15 cellular contexts compared by ENCODE assay signal in genomic region chr1:12572506-12572905, GRCh38. TPM values are rescaled to one million over a fixed set of nuclear protein-coding genes. Genes with fewer than 3 reads are reported as not detected.
DNase-seq lines count a peak whose midpoint lies in the region; ATAC-seq and TF ChIP-seq lines count a peak whose summit lies in the region.
"Had no signal": no experiment of that assay in that cellular context is flagged by ENCODE, and none has a peak within 500 bp of the region (broad histone marks: within the 10 kb centered on the region; RNA-seq: fewer than 3 reads in every experiment).

No MANE protein-coding gene starts in this region.

- H3K4me3 Mint-ChIP-seq in activated CD4-positive, alpha-beta T cell treated with anti-CD3 and anti-CD28 coated beads for 36 hours, result no peak overlapping the region
- H3K4me3 Mint-ChIP-seq in activated naive CD8-positive, alpha-beta T cell, result no peak overlapping the region
- H3K4me3 Mint-ChIP-seq: IgD-negative memory B cell had no signal

- CTCF ChIA-PET in activated CD4-positive, alpha-beta T cell treated with anti-CD3 and anti-CD28 coated beads for 36 hours (lab: Charles Lee), result interaction anchor here (0.6 to 1.0 kb wide), 3 partner anchors 46 to 178 kb away, joined by 3 read pairs; no protein-coding TSS in a partner anchor

- no peaks in the 10 kb centered on the region for H3K27me3 ChIP-seq in stomach

- ATAC-seq in activated CD4-positive, alpha-beta T cell treated with anti-CD3 and anti-CD28 coated beads for 36 hours, result peak; percentile 44
- peak; percentile 58 for ATAC-seq in stimulated activated naive CD8-positive, alpha-beta T cell treated with anti-CD3 and anti-CD28 coated beads, Interleukin-15, Interleukin-2, amounts not matched to agents 100 U/mL and 50 U/mL, for 24 hours
- ATAC-seq in left lobe of liver, result no peak

- no peak overlapping the region for H3K27ac ChIP-seq in stomach

- H3K4me1 Mint-ChIP-seq in activated CD4-positive, alpha-beta T cell treated with anti-CD3 and anti-CD28 coated beads for 36 hours, result peaks cover 3% of the 10 kb centered on the region
- H3K4me1 Mint-ChIP-seq in activated naive CD8-positive, alpha-beta T cell (ENCODE audit: low read depth), result peaks cover 5% of the 10 kb centered on the region
- H3K4me1 Mint-ChIP-seq: IgD-negative memory B cell had no signal

- 90 to 95% (median 92%) methylated on average over 7 of the region's 7 CpGs for WGBS in stomach, 5 donors

- peaks cover 0 to 5% (median 0%) of the 10 kb centered on the region in 4 donors for H3K4me1 ChIP-seq in stomach

- no peak for DNase-seq in activated CD4-positive, alpha-beta T cell treated with anti-CD3 and anti-CD28 coated beads for 36 hours
- no peak for DNase-seq in activated CD4-positive, alpha-beta T cell treated with anti-CD3 and anti-CD28 coated beads, Interleukin-2, amount 50 U/mL, for 48 hours
- peak; percentile 27 for DNase-seq in glomerular visceral epithelial cell (ENCODE audit: extremely low spot score)
- DNase-seq in stimulated activated naive CD8-positive, alpha-beta T cell treated with anti-CD3 and anti-CD28 coated beads, Interleukin-15, Interleukin-2, amounts not matched to agents 100 U/mL and 50 U/mL, for 24 hours, result no peak
- DNase-seq in anterior cingulate cortex (lab: John Stamatoyannopoulos, UW), result no peak
- DNase-seq in stomach, result no peak
- DNase-seq in left lobe of liver (ENCODE audit: low spot score), result no peak
- DNase-seq: 8988T; activated CD4-positive, CD25-positive, alpha-beta regulatory T cell treated with anti-CD3 and anti-CD28 coated beads, Interleukin-2, amount 50 U/mL, for 72 hours; CD4-positive, alpha-beta memory T cell; effector CD8-positive, alpha-beta T cell; NCI-H446; retina had no signal

- no peak overlapping the region for H3K4me3 ChIP-seq in stomach

- no peak for TF ChIP-seq CTCF in stomach (IDR thresholded peaks at IDR 0.05)

- no peak for TF ChIP-seq EP300 in stomach (IDR thresholded peaks at IDR 0.05)

- H3K36me3 ChIP-seq in stomach, result peaks cover 54 to 100% (median 98%) of the 10 kb centered on the region in 4 donors

- POLR2A ChIA-PET in activated CD4-positive, alpha-beta T cell treated with anti-CD3 and anti-CD28 coated beads for 36 hours (lab: Charles Lee), result no interaction called here

- H3K27ac Mint-ChIP-seq in activated CD4-positive, alpha-beta T cell treated with anti-CD3 and anti-CD28 coated beads for 36 hours, result no peak overlapping the region
- peak overlapping the region; percentile 72 for H3K27ac Mint-ChIP-seq in activated naive CD8-positive, alpha-beta T cell
- H3K27ac Mint-ChIP-seq: IgD-negative memory B cell had no signal

- no peak for TF ChIP-seq POLR2A in stomach (IDR thresholded peaks at IDR 0.05)

- H3K9me3 ChIP-seq in stomach, result no peaks in the 10 kb centered on the region

- peaks cover 28% of the 10 kb centered on the region for H3K36me3 Mint-ChIP-seq in activated CD4-positive, alpha-beta T cell treated with anti-CD3 and anti-CD28 coated beads for 36 hours (ENCODE audit: low read depth)
- peaks cover 4% of the 10 kb centered on the region for H3K36me3 Mint-ChIP-seq in activated naive CD8-positive, alpha-beta T cell
- H3K36me3 Mint-ChIP-seq: IgD-negative memory B cell had no signal

- H3K27me3 Mint-ChIP-seq in activated CD4-positive, alpha-beta T cell treated with anti-CD3 and anti-CD28 coated beads for 36 hours, result no peaks in the 10 kb centered on the region
- no peaks in the 10 kb centered on the region for H3K27me3 Mint-ChIP-seq in activated naive CD8-positive, alpha-beta T cell
- H3K27me3 Mint-ChIP-seq: CD4-positive, alpha-beta memory T cell had no signal

- intact Hi-C loops in activated CD4-positive, alpha-beta T cell treated with anti-CD3 and anti-CD28 coated beads for 36 hours (cut with DNase I, micrococcal nuclease), result no loop called here
- intact Hi-C loops in stomach (cut with DNase I; ENCODE audit: low total_unique reads), result no loop called here

- no peaks in the 10 kb centered on the region for H3K9me3 Mint-ChIP-seq in activated CD4-positive, alpha-beta T cell treated with anti-CD3 and anti-CD28 coated beads for 36 hours (ENCODE audit: low read depth)
- no peaks in the 10 kb centered on the region for H3K9me3 Mint-ChIP-seq in activated naive CD8-positive, alpha-beta T cell (ENCODE audit: low read depth)
- H3K9me3 Mint-ChIP-seq: CD4-positive, alpha-beta memory T cell; IgD-negative memory B cell had no signal

RNA-seq across cellular contexts. Expression of gene DHRS3, which starts 45.5 kb away (rescaled TPM):
- total RNA-seq in activated CD4-positive, alpha-beta T cell treated with anti-CD3 and anti-CD28 coated beads for 36 hours, result 10 to 100 TPM; 33.3 to 34.6 TPM
- total RNA-seq in stomach, result 100 to 1,000 TPM in 1 of 5 donors, 10 to 100 TPM in 4; 15.1 to 103 (median 54.2) TPM
- polyA plus RNA-seq in stomach, result 100 to 1,000 TPM in 1 of 3 donors, 10 to 100 TPM in 2; 50.2 to 102 (median 62.2) TPM
- 175 TPM for total RNA-seq in left lobe of liver
